In genomic region chr13:20389696-20390525, GRCh38 we compare ENCODE assay signal across 23 cellular contexts.
"Had no signal": no experiment of that assay in that cellular context is flagged by ENCODE, and none has a peak within 500 bp of the region (broad histone marks: within the 10 kb centered on the region; RNA-seq: fewer than 3 reads in every experiment).

No MANE protein-coding gene starts in this region.

- H3K9me3 ChIP-seq: body of pancreas, left ventricle myocardium inferior, transverse colon had no signal

- H3K9me3 Mint-ChIP-seq: activated CD4-positive, alpha-beta memory T cell treated with anti-CD3 and anti-CD28 coated beads, Interleukin-2, amount 10 ng/mL, durations not matched to agents 7 days and 5 days; memory B cell; naive thymus-derived CD8-positive, alpha-beta T cell; stimulated activated naive CD8-positive, alpha-beta T cell treated with anti-CD3 and anti-CD28 coated beads, Interleukin-15, Interleukin-2, amounts not matched to agents 100 ng/mL and 50 ng/mL, for 24 hours; T-cell had no signal

- ATAC-seq: activated naive CD4-positive, alpha-beta T cell treated with anti-CD3 and anti-CD28 coated beads, Interleukin-2, amount 50 U/mL, for 72 hours; body of pancreas; naive thymus-derived CD8-positive, alpha-beta T cell; T-cell had no signal

- FAIRE-seq: colon, endometrium, frontal cortex had no signal

- H3K27ac Mint-ChIP-seq: activated B cell treated with CpG ODN at 0.5 μM for 24 hours; activated CD4-positive, alpha-beta memory T cell treated with anti-CD3 and anti-CD28 coated beads, Interleukin-2, amount 10 ng/mL, durations not matched to agents 7 days and 5 days; activated naive CD4-positive, alpha-beta T cell treated with anti-CD3 and anti-CD28 coated beads, Interleukin-2, amount 50 U/mL, for 72 hours; memory B cell; stimulated activated naive CD8-positive, alpha-beta T cell treated with anti-CD3 and anti-CD28 coated beads, Interleukin-15, Interleukin-2, amounts not matched to agents 100 ng/mL and 50 ng/mL, for 24 hours; T-cell had no signal

- H3K4me3 ChIP-seq: body of pancreas, left ventricle myocardium inferior, transverse colon had no signal

- H3K27me3 Mint-ChIP-seq: activated B cell treated with CpG ODN at 0.5 μM for 24 hours; activated CD4-positive, alpha-beta memory T cell treated with anti-CD3 and anti-CD28 coated beads, Interleukin-2, amount 10 ng/mL, durations not matched to agents 7 days and 5 days; memory B cell; naive thymus-derived CD8-positive, alpha-beta T cell; stimulated activated naive CD8-positive, alpha-beta T cell treated with anti-CD3 and anti-CD28 coated beads, Interleukin-15, Interleukin-2, amounts not matched to agents 100 ng/mL and 50 ng/mL, for 24 hours; T-cell had no signal

- H3K4me1 ChIP-seq: body of pancreas, left ventricle myocardium inferior, transverse colon had no signal

- H3K4me1 Mint-ChIP-seq: activated B cell treated with CpG ODN at 0.5 μM for 24 hours, memory B cell had no signal

- H3K36me3 Mint-ChIP-seq: activated naive CD4-positive, alpha-beta T cell treated with anti-CD3 and anti-CD28 coated beads, Interleukin-2, amount 50 U/mL, for 72 hours; naive thymus-derived CD8-positive, alpha-beta T cell; T-cell had no signal

- DNase-seq: activated B cell treated with CpG ODN at 0.5 μM for 24 hours; activated CD4-positive, alpha-beta memory T cell treated with anti-CD3 and anti-CD28 coated beads, Interleukin-2, amount 10 ng/mL, durations not matched to agents 7 days and 5 days; activated CD4-positive, alpha-beta T cell treated with anti-CD3 and anti-CD28 coated beads for 48 hours; activated CD8-positive, alpha-beta memory T cell treated with anti-CD3 and anti-CD28 coated beads, Interleukin-2, amount 50 U/mL, for 48 hours; activated effector memory CD4-positive, alpha-beta T cell treated with anti-CD3 and anti-CD28 coated beads, Interleukin-2, amount 50 U/mL, for 16 hours; activated T-cell treated with anti-CD3 and anti-CD28 coated beads, Interleukin-2, amount 50 U/mL, for 48 hours; amygdala; body of pancreas; caudate nucleus; head of caudate nucleus; left ventricle myocardium inferior; naive thymus-derived CD8-positive, alpha-beta T cell; retina; stimulated activated CD4-positive, alpha-beta T cell treated with anti-CD3 and anti-CD28 coated beads, Interleukin-12 subunit alpha, Interleukin-12 subunit beta, amount 100 ng/mL, for 4 hours; stimulated activated CD4-positive, alpha-beta T cell treated with anti-CD3 and anti-CD28 coated beads, Interleukin-1b, Interleukin-23, amount 100 ng/mL, for 48 hours; T-cell; transverse colon had no signal

- H3K4me3 Mint-ChIP-seq: activated B cell treated with CpG ODN at 0.5 μM for 24 hours; activated CD4-positive, alpha-beta memory T cell treated with anti-CD3 and anti-CD28 coated beads, Interleukin-2, amount 10 ng/mL, durations not matched to agents 7 days and 5 days; memory B cell; naive thymus-derived CD8-positive, alpha-beta T cell; stimulated activated naive CD8-positive, alpha-beta T cell treated with anti-CD3 and anti-CD28 coated beads, Interleukin-15, Interleukin-2, amounts not matched to agents 100 ng/mL and 50 ng/mL, for 24 hours; T-cell had no signal

- H3K27me3 ChIP-seq: body of pancreas, transverse colon had no signal

- H3K36me3 ChIP-seq: left ventricle myocardium inferior, transverse colon had no signal

- H3K27ac ChIP-seq: body of pancreas, left ventricle myocardium inferior, transverse colon had no signal
